In genomic region chr7:101542527-101543241, GRCh38 we compare ENCODE assay signal across 8 cellular contexts.
A peak's percentile ranks its signal among the peaks of the same experiment; 100 is the strongest.
DNase-seq lines count a peak whose midpoint lies in the region; ATAC-seq and TF ChIP-seq lines count a peak whose summit lies in the region.

No MANE protein-coding gene starts in this region.

- TF ChIP-seq EP300 in gastroesophageal sphincter (IDR thresholded peaks at IDR 0.05): no peak

- TF ChIP-seq CTCF in CD14-positive monocyte (IDR thresholded peaks at IDR 0.05) (peak; percentile 95), HFF-Myc (IDR thresholded peaks at IDR 0.05; ENCODE audit: low read depth, low read length, missing control alignments) (peak; percentile 84), Peyer's patch (IDR thresholded peaks at IDR 0.05) (peak; percentile 76 to 94 (median 90)), gastroesophageal sphincter (IDR thresholded peaks at IDR 0.05) (peak in 3 of 4 experiments; percentile 83 to 96 (median 86))

- no peak overlapping the region for H3K4me3 Mint-ChIP-seq in CD14-positive monocyte
- no peak overlapping the region for H3K4me3 Mint-ChIP-seq in activated T-helper 17 cell treated with anti-CD3 and anti-CD28 coated beads, Interleukin-2, amount 50 U/mL, for 72 hours

- TF ChIP-seq POLR2A in Peyer's patch (IDR thresholded peaks at IDR 0.05) (no peak), gastroesophageal sphincter (IDR thresholded peaks at IDR 0.05) (no peak)

- H3K36me3 Mint-ChIP-seq in CD14-positive monocyte: no peaks in the 10 kb centered on the region
- H3K36me3 Mint-ChIP-seq in activated T-helper 17 cell treated with anti-CD3 and anti-CD28 coated beads, Interleukin-2, amount 50 U/mL, for 72 hours (ENCODE audit: low read depth): no peaks in the 10 kb centered on the region

- H3K36me3 ChIP-seq in Peyer's patch (no peaks in the 10 kb centered on the region), gastroesophageal sphincter (no peaks in the 10 kb centered on the region)

- H3K27me3 Mint-ChIP-seq in CD14-positive monocyte (ENCODE audit: low read depth in 3 of 3): peaks cover 0 to 5% (median 3%) of the 10 kb centered on the region in 3 donors
- peaks cover 4% of the 10 kb centered on the region for H3K27me3 Mint-ChIP-seq in activated T-helper 17 cell treated with anti-CD3 and anti-CD28 coated beads, Interleukin-2, amount 50 U/mL, for 72 hours

- peak; percentile 46 for ATAC-seq in activated T-helper 17 cell treated with anti-CD3 and anti-CD28 coated beads, Interleukin-2, amount 50 U/mL, for 72 hours (replicated peaks)
- ATAC-seq in gastroesophageal sphincter: no peak

- no peaks in the 10 kb centered on the region for H3K9me3 Mint-ChIP-seq in CD14-positive monocyte
- H3K9me3 Mint-ChIP-seq in activated T-helper 17 cell treated with anti-CD3 and anti-CD28 coated beads, Interleukin-2, amount 50 U/mL, for 72 hours: no peaks in the 10 kb centered on the region

- DNase-seq in CD14-positive monocyte (ENCODE audit: low spot score) (no peak), HFF-Myc (ENCODE audit: extremely low read depth, low read depth) (no peak), Peyer's patch (peak; percentile 75 to 92 (median 84)), pons (ENCODE audit: low spot score) (peak; percentile 30), ureter (ENCODE audit: low spot score) (peak; percentile 73), AG08395 (ENCODE audit: low spot score) (no peak)

- H3K4me3 ChIP-seq in HFF-Myc (replicated peaks; ENCODE audit: low read depth, low read length) (no peak overlapping the region), Peyer's patch (no peak overlapping the region), gastroesophageal sphincter (no peak overlapping the region)

- H3K27me3 ChIP-seq in Peyer's patch (no peaks in the 10 kb centered on the region), gastroesophageal sphincter (peaks cover 11% of the 10 kb centered on the region)

- H3K27ac ChIP-seq in Peyer's patch (no peak overlapping the region), gastroesophageal sphincter (no peak overlapping the region)

- no peaks in the 10 kb centered on the region for H3K4me1 Mint-ChIP-seq in CD14-positive monocyte
- H3K4me1 Mint-ChIP-seq in activated T-helper 17 cell treated with anti-CD3 and anti-CD28 coated beads, Interleukin-2, amount 50 U/mL, for 72 hours: peaks cover 5% of the 10 kb centered on the region

- 26 to 49% methylated on average over 3 to 4 of the region's 16 CpGs for WGBS in gastroesophageal sphincter (ENCODE audit: low coverage in 1 of 2), 2 donors

- intact Hi-C loops in CD14-positive monocyte (cut with micrococcal nuclease): loop anchor here (1.0 to 10.0 kb wide), 2 partner anchors 730 to 852 kb away; partner anchors contain the start of gene PRKRIP1 (in 1 of the 2)

- no peaks in the 10 kb centered on the region for H3K4me1 ChIP-seq in Peyer's patch
- peaks cover 0 to 10% (median 0%) of the 10 kb centered on the region in 3 donors for H3K4me1 ChIP-seq in gastroesophageal sphincter

- no peak overlapping the region for H3K27ac Mint-ChIP-seq in CD14-positive monocyte
- H3K27ac Mint-ChIP-seq in activated T-helper 17 cell treated with anti-CD3 and anti-CD28 coated beads, Interleukin-2, amount 50 U/mL, for 72 hours: no peak overlapping the region

- H3K9me3 ChIP-seq in Peyer's patch (no peaks in the 10 kb centered on the region), gastroesophageal sphincter (no peaks in the 10 kb centered on the region)

Comparison
In these comparisons a context has a peak if more than half of its experiments do, and no peak if none do; other contexts are left out.
1. DNase-seq: peak in Peyer's patch (3 of 3), pons (single experiment) and ureter (single experiment); none in CD14-positive monocyte (single experiment), HFF-Myc (single experiment) and AG08395 (single experiment).
2. Peak in every context shown above with its lines, with median percentiles within 50 percentile points of each other: CTCF ChIP-seq.